In the genomic region with DNA sequence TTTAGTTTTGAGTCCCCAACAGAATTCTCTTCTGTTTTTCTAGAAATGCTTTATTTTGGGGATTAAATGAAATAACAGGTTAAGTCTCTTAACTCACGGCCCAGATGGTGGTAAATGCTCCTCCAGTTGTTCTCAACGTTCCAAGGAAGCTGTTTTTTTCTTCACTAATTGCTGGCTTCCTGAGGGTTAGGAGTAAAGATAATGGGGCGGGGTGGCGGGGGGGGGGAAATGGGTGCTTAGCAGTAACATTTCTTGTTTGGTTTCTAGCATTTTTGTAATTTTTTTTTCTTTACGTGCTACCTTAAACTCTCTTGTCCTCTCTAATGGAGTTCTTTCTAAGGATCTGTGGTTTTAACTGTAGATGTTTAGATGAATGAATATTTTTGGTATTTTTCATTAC, we compare ENCODE assay signal across 8 cellular contexts. TPM values are rescaled to one million over a fixed set of nuclear protein-coding genes. Genes with fewer than 3 reads are reported as not detected.
DNase-seq lines count a peak whose midpoint lies in the region; ATAC-seq lines count a peak whose summit lies in the region.

No MANE protein-coding gene starts in this region.

- peaks cover 40% of the 10 kb centered on the region for H3K36me3 ChIP-seq in thymus (ENCODE audit: control insufficient read depth, insufficient read depth)

- no peak overlapping the region for H3K27ac ChIP-seq in thymus (ENCODE audit: low read depth)

- no peaks in the 10 kb centered on the region for H3K9me3 Mint-ChIP-seq in activated CD8-positive, alpha-beta memory T cell treated with anti-CD3 and anti-CD28 coated beads, Interleukin-2, amount 10 ng/mL, durations not matched to agents 7 days and 5 days (ENCODE audit: low read depth)
- H3K9me3 Mint-ChIP-seq in activated naive CD4-positive, alpha-beta T cell treated with anti-CD3 and anti-CD28 coated beads, Interleukin-2, amount 50 U/mL, for 24 hours: no peaks in the 10 kb centered on the region
- H3K9me3 Mint-ChIP-seq in immature natural killer cell: peaks cover 0 to 2% (median 0%) of the 10 kb centered on the region in 6 donors

- peak overlapping the region; percentile 100 for H3K27ac Mint-ChIP-seq in activated CD8-positive, alpha-beta memory T cell treated with anti-CD3 and anti-CD28 coated beads, Interleukin-2, amount 10 ng/mL, durations not matched to agents 7 days and 5 days
- peak overlapping the region; percentile 94 for H3K27ac Mint-ChIP-seq in activated naive CD4-positive, alpha-beta T cell treated with anti-CD3 and anti-CD28 coated beads, Interleukin-2, amount 50 U/mL, for 24 hours
- H3K27ac Mint-ChIP-seq in immature natural killer cell: peak overlapping the region; percentile 89 to 99 (median 98)

- H3K4me1 ChIP-seq in thymus (ENCODE audit: control insufficient read depth, insufficient read depth, low read length): peaks cover 35% of the 10 kb centered on the region

- peak overlapping the region; percentile 99 for H3K4me3 ChIP-seq in thymus (ENCODE audit: low read length)

- no peaks in the 10 kb centered on the region for H3K27me3 ChIP-seq in thymus (ENCODE audit: control insufficient read depth, insufficient read depth)

- CTCF ChIA-PET in activated CD8-positive, alpha-beta memory T cell treated with anti-CD3 and anti-CD28 coated beads, Interleukin-2, amount 10 ng/mL, durations not matched to agents 7 days and 5 days (lab: Charles Lee): interaction anchor here (0.7 to 5.7 kb wide), 8 partner anchors 16 to 1317 kb away, joined by 3 to 27 read pairs (median 4); no protein-coding TSS in a partner anchor

- no peaks in the 10 kb centered on the region for H3K9me3 ChIP-seq in thymus (ENCODE audit: control insufficient read depth)

- intact Hi-C loops in posterior vena cava (cut with DNase I): loop anchor here in 1 of 2 donors (5.0 kb wide), 1 partner anchor 49 kb away; a partner anchor contains a TSS

- peaks cover 57% of the 10 kb centered on the region for H3K4me1 Mint-ChIP-seq in activated CD8-positive, alpha-beta memory T cell treated with anti-CD3 and anti-CD28 coated beads, Interleukin-2, amount 10 ng/mL, durations not matched to agents 7 days and 5 days
- H3K4me1 Mint-ChIP-seq in activated naive CD4-positive, alpha-beta T cell treated with anti-CD3 and anti-CD28 coated beads, Interleukin-2, amount 50 U/mL, for 24 hours: peaks cover 49% of the 10 kb centered on the region
- H3K4me1 Mint-ChIP-seq in immature natural killer cell: peaks cover 70 to 79% of the 10 kb centered on the region in 2 donors

- peaks cover 70% of the 10 kb centered on the region for H3K36me3 Mint-ChIP-seq in activated CD8-positive, alpha-beta memory T cell treated with anti-CD3 and anti-CD28 coated beads, Interleukin-2, amount 10 ng/mL, durations not matched to agents 7 days and 5 days
- H3K36me3 Mint-ChIP-seq in activated naive CD4-positive, alpha-beta T cell treated with anti-CD3 and anti-CD28 coated beads, Interleukin-2, amount 50 U/mL, for 24 hours: peaks cover 46% of the 10 kb centered on the region
- peaks cover 36 to 52% (median 50%) of the 10 kb centered on the region in 3 donors for H3K36me3 Mint-ChIP-seq in immature natural killer cell

- peak overlapping the region; percentile 98 for H3K4me3 Mint-ChIP-seq in activated CD8-positive, alpha-beta memory T cell treated with anti-CD3 and anti-CD28 coated beads, Interleukin-2, amount 10 ng/mL, durations not matched to agents 7 days and 5 days
- H3K4me3 Mint-ChIP-seq in activated naive CD4-positive, alpha-beta T cell treated with anti-CD3 and anti-CD28 coated beads, Interleukin-2, amount 50 U/mL, for 24 hours: peak overlapping the region; percentile 96
- H3K4me3 Mint-ChIP-seq in immature natural killer cell: peak overlapping the region; percentile 94 to 99 (median 98)

- no peak for DNase-seq in activated CD8-positive, alpha-beta memory T cell treated with anti-CD3 and anti-CD28 coated beads, Interleukin-2, amount 10 ng/mL, durations not matched to agents 7 days and 5 days
- DNase-seq in activated CD8-positive, alpha-beta memory T cell treated with anti-CD3 and anti-CD28 coated beads, Interleukin-2, amount 50 U/mL, for 48 hours: no peak
- DNase-seq in immature natural killer cell (no peak), posterior vena cava (ENCODE audit: low spot score) (no peak)

- under 1% methylated on average over 5 of the region's 5 CpGs for WGBS in thymus

- H3K27me3 Mint-ChIP-seq in activated CD8-positive, alpha-beta memory T cell treated with anti-CD3 and anti-CD28 coated beads, Interleukin-2, amount 10 ng/mL, durations not matched to agents 7 days and 5 days: peaks cover 2% of the 10 kb centered on the region
- no peaks in the 10 kb centered on the region for H3K27me3 Mint-ChIP-seq in activated naive CD4-positive, alpha-beta T cell treated with anti-CD3 and anti-CD28 coated beads, Interleukin-2, amount 50 U/mL, for 24 hours
- H3K27me3 Mint-ChIP-seq in immature natural killer cell (ENCODE audit: low read depth in 3 of 3): peaks cover 14 to 40% (median 32%) of the 10 kb centered on the region in 3 donors

- ATAC-seq in activated CD8-positive, alpha-beta memory T cell treated with anti-CD3 and anti-CD28 coated beads, Interleukin-2, amount 10 ng/mL, durations not matched to agents 7 days and 5 days: no peak
- no peak for ATAC-seq in GM21381 (IDR thresholded peaks at IDR 0.05; ENCODE audit: unreplicated experiment)
- no peak for ATAC-seq in HG03280 (IDR thresholded peaks at IDR 0.05; ENCODE audit: unreplicated experiment)

RNA-seq across cellular contexts. Expression of a gene that starts 2.2 kb away (rescaled TPM):
- total RNA-seq in activated CD8-positive, alpha-beta memory T cell treated with anti-CD3 and anti-CD28 coated beads, Interleukin-2, amount 10 ng/mL, durations not matched to agents 7 days and 5 days: 100 to 1,000 TPM; 416 to 514 TPM
- polyA plus RNA-seq in immature natural killer cell (100 to 1,000 TPM; 344 to 391 (median 379) TPM), thymus (299 TPM)
- total RNA-seq in posterior vena cava: 100 to 1,000 TPM; 170 to 190 TPM

RNA-seq across cellular contexts. Expression of a gene that starts 49.1 kb away (rescaled TPM):
- total RNA-seq in activated CD8-positive, alpha-beta memory T cell treated with anti-CD3 and anti-CD28 coated beads, Interleukin-2, amount 10 ng/mL, durations not matched to agents 7 days and 5 days: 10 to 100 TPM; 47.7 to 54.7 TPM
- polyA plus RNA-seq in immature natural killer cell (100 to 1,000 TPM in 1 of 3 donors, 10 to 100 TPM in 2; 74.2 to 179 (median 81.2) TPM), thymus (50.0 TPM)
- total RNA-seq in posterior vena cava: 10 to 100 TPM; 32.1 to 32.7 TPM
